Comparison of ENCODE assay signal across 32 cellular contexts in the genomic region with DNA sequence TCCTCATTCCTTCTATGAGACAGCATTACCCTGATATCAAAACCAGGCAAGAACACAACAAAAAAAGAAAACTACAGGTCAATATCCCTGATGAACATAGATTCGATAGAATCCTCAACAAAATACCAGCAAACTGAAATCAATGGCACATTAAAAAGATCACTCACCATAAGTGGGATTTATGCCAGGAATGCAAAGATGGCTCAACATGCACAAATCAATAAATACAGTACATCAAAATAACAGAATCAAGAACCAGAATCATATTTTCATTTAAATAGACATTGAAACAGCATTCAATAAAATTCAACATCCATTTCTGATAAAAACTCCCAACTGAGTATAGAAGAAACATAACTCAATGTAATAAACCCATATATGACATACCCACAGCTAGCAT.
"Had no signal": no experiment of that assay in that cellular context is flagged by ENCODE, and none has a peak within 500 bp of the region (broad histone marks: within the 10 kb centered on the region; RNA-seq: fewer than 3 reads in every experiment).

No MANE protein-coding gene starts in this region.

- H3K27me3 ChIP-seq: adrenal gland, ascending aorta, body of pancreas, brain microvascular endothelial cell, breast epithelium, cardiac muscle cell had no signal

- H3K36me3 ChIP-seq: adrenal gland, ascending aorta, brain microvascular endothelial cell, breast epithelium, cardiac muscle cell had no signal

- H3K4me3 ChIP-seq: adrenal gland, ascending aorta, body of pancreas, breast epithelium, cardiac muscle cell had no signal

- ATAC-seq: activated naive CD4-positive, alpha-beta T cell treated with anti-CD3 and anti-CD28 coated beads, Interleukin-2, amount 50 U/mL, for 72 hours; activated naive CD8-positive, alpha-beta T cell treated with anti-CD3 and anti-CD28 coated beads, Interleukin-2, amount 50 U/mL, for 24 hours; activated T-cell treated with anti-CD3 and anti-CD28 coated beads, Interleukin-2, amount 50 U/mL, for 4 hours; activated T-cell treated with anti-CD3 and anti-CD28 coated beads, Interleukin-2, amount 50 U/mL, for 72 hours; body of pancreas had no signal

- H3K4me1 ChIP-seq: adrenal gland, ascending aorta, body of pancreas, breast epithelium had no signal

- FAIRE-seq: astrocyte, bronchial epithelial cell, colon had no signal

- H3K27ac ChIP-seq: adrenal gland, ascending aorta, body of pancreas, brain microvascular endothelial cell, breast epithelium, cardiac muscle cell had no signal

- DNase-seq: activated effector memory CD4-positive, alpha-beta T cell treated with anti-CD3 and anti-CD28 coated beads, Interleukin-2, amount 50 U/mL, for 16 hours; activated effector memory CD4-positive, alpha-beta T cell treated with Interleukin-2 at 50 U/mL for 16 hours; activated gamma-delta T cell; activated gamma-delta T cell treated with Interleukin-2 at 50 U/mL for 16 hours; activated naive CD4-positive, alpha-beta T cell; activated naive CD4-positive, alpha-beta T cell treated with anti-CD3 and anti-CD28 coated beads for 36 hours; activated naive CD4-positive, alpha-beta T cell treated with anti-CD3 and anti-CD28 coated beads, Interleukin-2, amount 10 ng/mL, durations not matched to agents 7 days and 5 days; activated naive CD4-positive, alpha-beta T cell treated with anti-CD3 and anti-CD28 coated beads, Interleukin-2, amount 50 U/mL, for 16 hours; activated naive CD4-positive, alpha-beta T cell treated with Interleukin-2 at 50 U/mL for 16 hours; activated naive CD8-positive, alpha-beta T cell treated with anti-CD3 and anti-CD28 coated beads for 36 hours; activated naive CD8-positive, alpha-beta T cell treated with anti-CD3 and anti-CD28 coated beads, Interleukin-2, amount 10 ng/mL, durations not matched to agents 7 days and 5 days; activated naive CD8-positive, alpha-beta T cell treated with anti-CD3 and anti-CD28 coated beads, Interleukin-2, amount 50 U/mL, for 24 hours; activated T-cell treated with anti-CD3 and anti-CD28 coated beads, Interleukin-2, amount 50 U/mL, for 4 hours; activated T-cell treated with anti-CD3 and anti-CD28 coated beads, Interleukin-2, amount 50 U/mL, for 48 hours; activated T-cell treated with anti-CD3 and anti-CD28 coated beads, Interleukin-2, amount 50 U/mL, for 72 hours; adrenal gland; amniotic stem cell; amygdala; anterior cingulate cortex; aorta; body of pancreas; brain microvascular endothelial cell; caudate nucleus; central memory CD4-positive, alpha-beta T cell; cerebellar nuclear complex had no signal

- H3K9me3 ChIP-seq: adrenal gland, body of pancreas had no signal
